8 cellular contexts compared by ENCODE assay signal in the genomic region with DNA sequence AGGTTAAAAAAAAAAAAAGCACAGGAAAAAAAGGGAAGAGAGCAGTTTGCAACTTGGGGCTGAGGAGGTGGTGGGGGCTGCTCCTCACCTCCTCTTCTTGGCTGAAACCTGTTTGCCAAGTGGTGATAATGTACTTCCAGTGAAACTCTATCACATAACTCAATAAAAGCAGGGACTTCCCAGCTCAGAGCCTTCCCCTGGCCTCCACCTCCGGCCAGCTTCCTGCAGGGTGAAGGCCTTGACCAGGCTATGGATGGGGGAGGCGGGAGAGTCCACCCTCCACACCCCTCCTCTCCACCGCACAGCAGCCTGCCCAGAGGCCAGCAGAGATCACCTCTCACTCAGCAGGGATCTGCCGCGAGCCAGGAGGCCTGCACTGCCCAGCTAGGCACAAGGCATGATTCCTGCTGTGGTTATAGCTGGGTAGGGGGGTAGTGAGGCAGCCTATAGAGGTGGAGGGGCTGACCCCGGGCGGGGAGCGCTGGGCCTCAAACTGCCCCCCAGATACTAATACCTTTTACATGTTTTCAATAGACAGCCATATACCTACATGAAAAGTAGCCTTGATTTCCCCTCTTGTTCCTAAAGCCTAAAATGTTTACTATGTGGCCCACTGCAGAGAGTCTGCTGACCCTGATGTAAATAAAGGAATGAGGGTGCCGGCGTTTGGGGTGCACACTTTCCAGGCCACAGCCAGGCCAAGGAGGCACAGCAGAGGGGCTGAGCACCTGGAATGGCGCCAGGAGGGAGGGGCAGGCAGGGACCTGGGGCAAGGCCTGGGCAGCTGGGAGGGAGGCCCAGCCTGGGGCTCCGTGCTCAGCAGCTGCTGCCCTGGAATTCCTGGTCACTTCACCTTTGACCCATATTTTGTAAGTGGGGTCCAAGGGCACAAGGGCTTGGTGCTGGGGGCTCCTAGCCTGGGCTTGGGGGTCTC. TPM values are rescaled to one million over a fixed set of nuclear protein-coding genes. Genes with fewer than 3 reads are reported as not detected.
DNase-seq lines count a peak whose midpoint lies in the region; ATAC-seq, FAIRE-seq and TF ChIP-seq lines count a peak whose summit lies in the region.
"Had no signal": no experiment of that assay in that cellular context is flagged by ENCODE, and none has a peak within 500 bp of the region (broad histone marks: within the 10 kb centered on the region; RNA-seq: fewer than 3 reads in every experiment).

No MANE protein-coding gene starts in this region.

- H3K4me1 ChIP-seq in HUES64 (ENCODE audit: insufficient read depth, low read length): peaks cover 55% of the 10 kb centered on the region
- peaks cover 74 to 83% of the 10 kb centered on the region in 2 donors for H3K4me1 ChIP-seq in adrenal gland (replicated peaks in 1 of 2)
- peaks cover 5 to 32% of the 10 kb centered on the region in 2 donors for H3K4me1 ChIP-seq in small intestine (ENCODE audit: control insufficient read depth in 2 of 2, insufficient read depth in 1 of 2, low read depth in 1 of 2, low read length in 1 of 2)

- no peak for TF ChIP-seq CTCF in adrenal gland (IDR thresholded peaks at IDR 0.05)

- intact Hi-C loops in adrenal gland (cut with DNase I): no loop called here

- H3K4me3 ChIP-seq in HUES64 (ENCODE audit: low read length) (no peak overlapping the region), adrenal gland (no peak overlapping the region), small intestine (ENCODE audit: low read depth in 1 of 2, low read length in 2 of 2) (no peak overlapping the region)

- FAIRE-seq in small intestine (lab: Jason Lieb, UNC): no peak

- H3K36me3 ChIP-seq in HUES64 (ENCODE audit: insufficient read depth, low read length) (peaks cover 3% of the 10 kb centered on the region; the same call in 1 of the 2 replicates), adrenal gland (replicated peaks in 1 of 2) (peaks cover 0 to 4% of the 10 kb centered on the region in 2 donors), small intestine (ENCODE audit: control insufficient read depth in 2 of 2, insufficient read depth in 2 of 2, low read length in 2 of 2) (peaks cover 0 to 2% of the 10 kb centered on the region in 2 donors)

- H3K9me3 ChIP-seq in HUES64 (ENCODE audit: insufficient read depth, low read depth, low read length) (no peaks in the 10 kb centered on the region), adrenal gland (replicated peaks in 1 of 3) (no peaks in the 10 kb centered on the region), small intestine (ENCODE audit: control insufficient read depth, low read depth) (no peaks in the 10 kb centered on the region)

- H3K9ac ChIP-seq in HUES64 (ENCODE audit: low read depth, low read length): 0 out of 2 replicates have a peak overlapping the region, but pooled peaks have one; percentile 21

- DNase-seq in adrenal gland: peak; percentile 71 to 91 (median 89)
- peak; percentile 79 for DNase-seq in islet precursor cell
- DNase-seq in small intestine: peak; percentile 15
- DNase-seq in NCI-H345 (lab: John Stamatoyannopoulos, UW): no peak
- no peak for DNase-seq in effector CD8-positive, alpha-beta T cell (lab: John Stamatoyannopoulos, UW)
- DNase-seq: H9 had no signal

- 60% methylated on average over 10 of the region's 12 CpGs for WGBS in HUES64
- WGBS in adrenal gland, 4 donors: 10 to 26% (median 15%) methylated on average over 5 to 12 of the region's 12 CpGs
- 27 to 35% (median 30%) methylated on average over 12 of the region's 12 CpGs for WGBS in small intestine, 3 donors

- no peak for ATAC-seq in HG03175 (IDR thresholded peaks at IDR 0.05; ENCODE audit: unreplicated experiment)

- TF ChIP-seq POLR2A in adrenal gland (IDR thresholded peaks at IDR 0.05): peak in 1 of 2 donors; percentile 80

- no peaks in the 10 kb centered on the region for H3K27me3 ChIP-seq in HUES64 (ENCODE audit: insufficient read depth, low read length)
- no peaks in the 10 kb centered on the region for H3K27me3 ChIP-seq in adrenal gland
- H3K27me3 ChIP-seq in small intestine (ENCODE audit: control insufficient read depth in 2 of 2, insufficient read depth in 2 of 2, low read length in 2 of 2): no peaks in the 10 kb centered on the region

- H3K27ac ChIP-seq in HUES64 (ENCODE audit: low read depth, low read length) (peak overlapping the region; percentile 52; the same call in 1 of the 2 replicates), adrenal gland (peak overlapping the region; percentile 8 to 92 (median 79)), small intestine (ENCODE audit: low read depth in 1 of 2, low read length in 1 of 2) (peak overlapping the region; percentile 34 to 69)

RNA-seq across cellular contexts. Expression of a gene that starts 10.3 kb away (rescaled TPM):
- polyA plus RNA-seq in HUES64 (2013, experiment 1 of 2): 34.4 TPM
- polyA plus RNA-seq in HUES64 (2013, experiment 2 of 2): 34.4 TPM
- 10 to 100 TPM in 7 of 8 donors, 1 to 10 TPM in 1; 8.5 to 51.5 (median 27.8) TPM for total RNA-seq in adrenal gland
- 10 to 100 TPM in 2 of 3 donors, 1 to 10 TPM in 1; 4.6 to 44.7 (median 31.0) TPM for polyA plus RNA-seq in adrenal gland
- 10 to 100 TPM; 29.9 to 34.9 (median 30.2) TPM for polyA plus RNA-seq in small intestine

RNA-seq across cellular contexts. Expression of a gene that starts 30.3 kb away (rescaled TPM):
- polyA plus RNA-seq in HUES64 (2013, experiment 1 of 2): 25.3 TPM
- polyA plus RNA-seq in HUES64 (2013, experiment 2 of 2): 27.6 TPM
- 10 to 100 TPM; 19.5 to 66.3 (median 35.8) TPM for total RNA-seq in adrenal gland
- polyA plus RNA-seq in adrenal gland (10 to 100 TPM in 2 of 3 donors, 1 to 10 TPM in 1; 7.2 to 63.9 (median 39.4) TPM), small intestine (10 to 100 TPM; 20.1 to 25.9 (median 24.6) TPM)

Comparison
In these comparisons a context has a peak if more than half of its experiments do, and no peak if none do; other contexts are left out.
1. DNase-seq: peak in adrenal gland (7 of 7), islet precursor cell (single experiment) and small intestine (single experiment); none in NCI-H345 (single experiment) and effector CD8-positive, alpha-beta T cell (single experiment).
2. Peak in every context shown above with its lines, with median percentiles within 50 percentile points of each other: H3K27ac ChIP-seq.